25 cellular contexts compared by ENCODE assay signal in genomic region chr2:145994910-145995309, GRCh38.
"Had no signal": no experiment of that assay in that cellular context is flagged by ENCODE, and none has a peak within 500 bp of the region (broad histone marks: within the 10 kb centered on the region; RNA-seq: fewer than 3 reads in every experiment).

No MANE protein-coding gene starts in this region.

- H3K9me3 ChIP-seq: colonic mucosa, gastrocnemius medialis had no signal

- ATAC-seq: effector memory CD8-positive, alpha-beta T cell; esophagus mucosa; gastrocnemius medialis; heart right ventricle; left cardiac atrium; left lung; left ventricle myocardium superior; lower lobe of right lung had no signal

- DNase-seq: colonic mucosa; cortex of kidney; effector CD8-positive, alpha-beta T cell; effector memory CD8-positive, alpha-beta T cell; endodermal cell; erythroblast; esophagus squamous epithelium; foreskin fibroblast; foreskin melanocyte; gastrocnemius medialis; glutamatergic neuron; head of caudate nucleus; heart right ventricle; hippocampal formation; left cardiac atrium; left lung; left ventricle myocardium superior; lower lobe of right lung; mesendoderm; midbrain had no signal

- H3K36me3 ChIP-seq: colonic mucosa, esophagus squamous epithelium, gastrocnemius medialis, heart right ventricle, left lung, lower lobe of right lung had no signal

- FAIRE-seq: endometrium, islet of Langerhans, keratinocyte had no signal

- H3K27ac ChIP-seq: colonic mucosa, epithelial cell of prostate, esophagus squamous epithelium, gastrocnemius medialis, heart right ventricle, left lung, lower lobe of right lung had no signal

- H3K4me1 ChIP-seq: colonic mucosa, esophagus squamous epithelium, gastrocnemius medialis, heart right ventricle, left lung, lower lobe of right lung had no signal

- H3K4me3 ChIP-seq: colonic mucosa, esophagus squamous epithelium, gastrocnemius medialis, heart right ventricle, left lung, lower lobe of right lung had no signal

- H3K27me3 ChIP-seq: colonic mucosa, esophagus squamous epithelium, gastrocnemius medialis, heart right ventricle, left lung had no signal
